ENCODE assay signal across 8 cellular contexts in the genomic region with DNA sequence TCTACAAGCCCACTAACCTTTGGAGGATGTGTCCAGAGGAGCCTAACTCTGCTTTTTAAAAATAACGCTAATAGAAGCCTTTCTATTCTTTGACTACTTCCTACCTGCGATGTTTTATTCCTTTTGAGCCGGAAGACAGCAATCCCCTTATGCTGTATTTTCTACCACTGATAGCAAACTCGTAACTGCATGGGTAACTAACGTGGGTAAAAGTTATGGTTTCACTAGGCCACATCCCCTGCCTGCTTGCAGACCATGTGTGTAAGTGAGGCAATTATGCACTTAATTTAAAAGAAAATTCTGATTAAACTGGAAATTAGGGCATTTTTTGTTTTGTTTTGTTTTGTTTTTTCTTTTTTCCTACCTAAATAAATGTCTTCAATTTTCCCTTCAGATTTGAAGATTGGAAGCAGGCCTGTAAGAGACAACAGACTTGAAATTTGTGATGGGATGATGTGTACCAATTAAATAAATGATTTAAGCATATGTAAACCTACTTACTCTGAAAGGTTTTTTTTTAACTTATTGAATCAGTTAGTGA. TPM values are rescaled to one million over a fixed set of nuclear protein-coding genes. Genes with fewer than 3 reads are reported as not detected.
DNase-seq lines count a peak whose midpoint lies in the region; ATAC-seq and TF ChIP-seq lines count a peak whose summit lies in the region.

No MANE protein-coding gene starts in this region.

- intact Hi-C loops in cardiac septum (cut with DNase I) (loop anchor here (5.0 kb wide), 1 partner anchor 375 kb away; the partner anchor contains the start of gene NDUFAF4), dorsolateral prefrontal cortex (cut with DNase I) (loop anchor here in 1 of 2 donors (5.0 kb wide), 1 partner anchor 505 kb away; the partner anchor contains the start of gene FUT9)

- no peaks in the 10 kb centered on the region for H3K9me3 ChIP-seq in cardiac muscle cell (ENCODE audit: low read depth)
- no peaks in the 10 kb centered on the region for H3K9me3 ChIP-seq in OCI-LY3 (ENCODE audit: insufficient read depth, low read length)
- H3K9me3 ChIP-seq in mucosa of stomach (ENCODE audit: control insufficient read depth, low read length) = no peaks in the 10 kb centered on the region

- H2AFZ ChIP-seq in OCI-LY3 (ENCODE audit: low read depth, low read length) = peak overlapping the region; percentile 48; the same call in 1 of the 2 replicates

- TF ChIP-seq CTCF in cardiac muscle cell (IDR thresholded peaks at IDR 0.05; ENCODE audit: low read depth, low read length) = no peak
- no peak for TF ChIP-seq CTCF in OCI-LY3 (IDR thresholded peaks at IDR 0.05; ENCODE audit: low read depth, low read length)
- no peak for TF ChIP-seq CTCF in dorsolateral prefrontal cortex (IDR thresholded peaks at IDR 0.05 in 54 of 56, conservative IDR thresholded peaks at IDR 0.05 in 2 of 56; ENCODE audit: low read depth in 1 of 56, partially characterized antibody in 56 of 56)

- H3K4me3 ChIP-seq in cardiac muscle cell (peak overlapping the region; percentile 85), OCI-LY3 (ENCODE audit: low read length) (peak overlapping the region; percentile 89), dorsolateral prefrontal cortex (peak overlapping the region; percentile 59 to 98 (median 89)), mucosa of stomach (ENCODE audit: low read length) (peak overlapping the region; percentile 80)

- H3K4me2 ChIP-seq in OCI-LY3 (ENCODE audit: low read length) = peak overlapping the region; percentile 74

- H3K36me3 ChIP-seq in cardiac muscle cell = peaks cover 30% of the 10 kb centered on the region
- H3K36me3 ChIP-seq in OCI-LY3 (replicated peaks; ENCODE audit: low read depth, low read length) = peaks cover 8% of the 10 kb centered on the region
- H3K36me3 ChIP-seq in mucosa of stomach (ENCODE audit: control insufficient read depth, insufficient read depth, low read length) = no peaks in the 10 kb centered on the region

- H3K9ac ChIP-seq in OCI-LY3 (ENCODE audit: low read length) (peak overlapping the region; percentile 90), mucosa of stomach (ENCODE audit: low read length) (peak overlapping the region; percentile 95)

- H4K20me1 ChIP-seq in OCI-LY3 (ENCODE audit: insufficient read depth, low read length) = no peaks in the 10 kb centered on the region

- H3K4me1 ChIP-seq in cardiac muscle cell (ENCODE audit: low read depth) = peaks cover 13% of the 10 kb centered on the region
- peaks cover 23% of the 10 kb centered on the region for H3K4me1 ChIP-seq in OCI-LY3 (ENCODE audit: low read length)
- H3K4me1 ChIP-seq in mucosa of stomach (ENCODE audit: control insufficient read depth, insufficient read depth, low read length) = peaks cover 10% of the 10 kb centered on the region

- ATAC-seq in HG02798 (IDR thresholded peaks at IDR 0.05; ENCODE audit: poor library complexity, unreplicated experiment) = peak; percentile 28

- H3K79me2 ChIP-seq in OCI-LY3 (ENCODE audit: low read length) = peaks cover 30% of the 10 kb centered on the region

- H3K27ac ChIP-seq in cardiac muscle cell = peak overlapping the region; percentile 99
- peak overlapping the region; percentile 71 for H3K27ac ChIP-seq in OCI-LY3 (ENCODE audit: low read length)
- peak overlapping the region in 58 of 59 donors; percentile 16 to 99 (median 94) for H3K27ac ChIP-seq in dorsolateral prefrontal cortex

- DNase-seq in cardiac muscle cell (ENCODE audit: low read depth in 1 of 2, low spot score in 1 of 2) = peak; percentile 3 to 22
- DNase-seq in cardiac septum (ENCODE audit: low spot score) = no peak
- DNase-seq in dorsolateral prefrontal cortex = no peak
- no peak for DNase-seq in NCI-H1694 (lab: John Stamatoyannopoulos, UW)
- DNase-seq in NCI-H1694 treated with DMSO at 0.1 percent for 48 hours (lab: John Stamatoyannopoulos, UW) = no peak

- no peaks in the 10 kb centered on the region for H3K27me3 ChIP-seq in cardiac muscle cell
- H3K27me3 ChIP-seq in OCI-LY3 (ENCODE audit: low read depth, low read length) = no peaks in the 10 kb centered on the region
- no peaks in the 10 kb centered on the region for H3K27me3 ChIP-seq in dorsolateral prefrontal cortex
- no peaks in the 10 kb centered on the region for H3K27me3 ChIP-seq in mucosa of stomach (ENCODE audit: control insufficient read depth, insufficient read depth, low read length)

RNA-seq across cellular contexts. Expression of gene UFL1, which starts 0.9 kb away (rescaled TPM):
- total RNA-seq in cardiac muscle cell (17.5 and 26.2 TPM in 2 replicates), cardiac septum (25.2 TPM), dorsolateral prefrontal cortex (10 to 100 TPM; 15.1 to 45.3 (median 22.6) TPM)
- 18.7 and 37.4 TPM in 2 replicates for polyA plus RNA-seq in cardiac muscle cell

RNA-seq across cellular contexts. Expression of gene FHL5, which starts 40.4 kb away (rescaled TPM):
- not detected in 2 replicates for total RNA-seq in cardiac muscle cell
- not detected in 2 replicates for polyA plus RNA-seq in cardiac muscle cell
- total RNA-seq in cardiac septum = 4.4 TPM
- total RNA-seq in dorsolateral prefrontal cortex = 10 to 100 TPM in 19 of 120 experiments, 1 to 10 TPM in 99, under 1 TPM in 2; 0.75 to 41.3 (median 5.0) TPM

Comparison
In these comparisons a context has a peak if more than half of its experiments do, and no peak if none do; other contexts are left out.
1. DNase-seq: peak in cardiac muscle cell (2 of 2); none in cardiac septum (single experiment), dorsolateral prefrontal cortex (0 of 10), NCI-H1694 (single experiment) and NCI-H1694 treated with DMSO at 0.1 percent for 48 hours (single experiment).
2. Peak in every context shown above with its lines, with median percentiles within 50 percentile points of each other: H3K27ac ChIP-seq and H3K4me3 ChIP-seq.